In genomic region chrX:42119076-42119475, GRCh38 we compare ENCODE assay signal across 10 cellular contexts.
DNase-seq lines count a peak whose midpoint lies in the region; ATAC-seq, FAIRE-seq and TF ChIP-seq lines count a peak whose summit lies in the region.
"Had no signal": no experiment of that assay in that cellular context is flagged by ENCODE, and none has a peak within 500 bp of the region (broad histone marks: within the 10 kb centered on the region; RNA-seq: fewer than 3 reads in every experiment).

No MANE protein-coding gene starts in this region.

- intact Hi-C loops in PC-3 (cut with micrococcal nuclease) (no loop called here), psoas muscle (cut with DNase I) (no loop called here)

- no peaks in the 10 kb centered on the region for H3K9me3 ChIP-seq in PC-3 (ENCODE audit: low read length)
- H3K9me3 ChIP-seq in BE2C, result no peaks in the 10 kb centered on the region
- no peaks in the 10 kb centered on the region for H3K9me3 ChIP-seq in small intestine (ENCODE audit: control insufficient read depth, low read depth)
- H3K9me3 ChIP-seq in psoas muscle, result no peaks in the 10 kb centered on the region

- no peaks in the 10 kb centered on the region for H3K79me2 ChIP-seq in PC-3 (ENCODE audit: low read length)

- H3K27me3 ChIP-seq in PC-3 (ENCODE audit: low read length) (no peaks in the 10 kb centered on the region), BE2C (no peaks in the 10 kb centered on the region), small intestine (ENCODE audit: control insufficient read depth in 2 of 2, insufficient read depth in 2 of 2, low read length in 2 of 2) (no peaks in the 10 kb centered on the region), psoas muscle (ENCODE audit: insufficient read depth in 3 of 3, low read length in 2 of 3) (peaks cover 0 to 21% (median 0%) of the 10 kb centered on the region in 3 donors)

- no peaks in the 10 kb centered on the region for H3K9me2 ChIP-seq in PC-3 (replicated peaks; ENCODE audit: low read length)

- POLR2A ChIA-PET in PC-3 (lab: Charles Lee; ENCODE audit: unreplicated experiment), result no interaction called here

- H3F3A ChIP-seq in PC-3 (ENCODE audit: low read length, unreplicated experiment), result no peaks in the 10 kb centered on the region

- H3K4me3 ChIP-seq in LNCaP clone FGC (ENCODE audit: low read depth, low read length) (no peak overlapping the region), PC-3 (ENCODE audit: low read length) (no peak overlapping the region), fibroblast of mammary gland (ENCODE audit: control insufficient read depth, low read depth, low read length) (no peak overlapping the region), BE2C (ENCODE audit: low read depth, low read length) (no peak overlapping the region), small intestine (ENCODE audit: low read depth in 1 of 2, low read length in 2 of 2) (no peak overlapping the region), psoas muscle (no peak overlapping the region)

- H3K27ac ChIP-seq in PC-3 (ENCODE audit: low read length), result peak overlapping the region; percentile 88
- no peak overlapping the region for H3K27ac ChIP-seq in small intestine (ENCODE audit: low read depth in 1 of 2, low read length in 1 of 2)
- no peak overlapping the region for H3K27ac ChIP-seq in psoas muscle

- 59 to 92% (median 92%) methylated on average over 1 of the region's 1 CpG for WGBS in small intestine, 3 donors
- 77 to 100% (median 90%) methylated on average over 1 of the region's 1 CpG for WGBS in psoas muscle, 3 donors

- no peaks in the 10 kb centered on the region for H3K36me3 ChIP-seq in PC-3 (ENCODE audit: low read depth, low read length)
- no peaks in the 10 kb centered on the region for H3K36me3 ChIP-seq in BE2C
- no peaks in the 10 kb centered on the region for H3K36me3 ChIP-seq in small intestine (ENCODE audit: control insufficient read depth in 2 of 2, insufficient read depth in 2 of 2, low read length in 2 of 2)
- no peaks in the 10 kb centered on the region for H3K36me3 ChIP-seq in psoas muscle (ENCODE audit: insufficient read depth in 1 of 2, low read depth in 1 of 2)

- H3K9ac ChIP-seq in PC-3 (ENCODE audit: low read length), result peak overlapping the region; percentile 45; the same call in 1 of the 2 replicates

- FAIRE-seq in small intestine (lab: Jason Lieb, UNC), result no peak
- FAIRE-seq: GM18507 had no signal

- no peaks in the 10 kb centered on the region for H4K20me1 ChIP-seq in PC-3 (ENCODE audit: low read length)

- TF ChIP-seq CTCF in LNCaP clone FGC (IDR thresholded peaks at IDR 0.05; ENCODE audit: control insufficient read depth, extremely low read depth, insufficient read depth), result no peak
- TF ChIP-seq CTCF in PC-3 (conservative IDR thresholded peaks at IDR 0.05; ENCODE audit: low read depth, low read length), result no peak
- no peak for TF ChIP-seq CTCF in fibroblast of mammary gland (conservative IDR thresholded peaks at IDR 0.05; ENCODE audit: control insufficient read depth, insufficient read depth, low read depth, low read length)
- no peak for TF ChIP-seq CTCF in BE2C (IDR thresholded peaks at IDR 0.05; ENCODE audit: low read depth, low read length)
- TF ChIP-seq CTCF in psoas muscle (IDR thresholded peaks at IDR 0.05), result no peak

- H3K4me2 ChIP-seq in PC-3 (ENCODE audit: low read length), result peak overlapping the region; percentile 57

- no TSS peak for BruUV-seq in PC-3 (replicated peaks; lab: Mats Ljungman, UMichigan)

- peaks cover 12% of the 10 kb centered on the region for H3K4me1 ChIP-seq in PC-3 (ENCODE audit: insufficient read depth, low read length)
- no peaks in the 10 kb centered on the region for H3K4me1 ChIP-seq in BE2C
- peaks cover 0 to 2% of the 10 kb centered on the region in 2 donors for H3K4me1 ChIP-seq in small intestine (ENCODE audit: control insufficient read depth in 2 of 2, insufficient read depth in 1 of 2, low read depth in 1 of 2, low read length in 1 of 2)
- no peaks in the 10 kb centered on the region for H3K4me1 ChIP-seq in psoas muscle

- ATAC-seq in PC-3 (peak; percentile 60), psoas muscle (no peak)

- CTCF ChIA-PET in PC-3 (lab: Charles Lee), result no interaction called here

- DNase-seq in AG20443 (ENCODE audit: low spot score) (peak; percentile 15), LNCaP clone FGC (ENCODE audit: low read depth) (peak; percentile 82), PC-3 (peak; percentile 91), fibroblast of mammary gland (ENCODE audit: low read depth) (peak; percentile 73), BE2C (no peak), medulla oblongata (ENCODE audit: extremely low spot score) (no peak), small intestine (no peak), psoas muscle (no peak)
- DNase-seq: erythroblast had no signal

- peak overlapping the region; percentile 45; the same call in 1 of the 2 replicates for H2AFZ ChIP-seq in PC-3 (ENCODE audit: low read length)

Comparison
In these comparisons a context has a peak if more than half of its experiments do, and no peak if none do; other contexts are left out.
1. DNase-seq: peak in AG20443 (single experiment), LNCaP clone FGC (single experiment), PC-3 (single experiment) and fibroblast of mammary gland (single experiment); none in BE2C (single experiment), medulla oblongata (single experiment), small intestine (single experiment) and psoas muscle (0 of 2).